ENCODE assay signal across 17 cellular contexts in the genomic region with DNA sequence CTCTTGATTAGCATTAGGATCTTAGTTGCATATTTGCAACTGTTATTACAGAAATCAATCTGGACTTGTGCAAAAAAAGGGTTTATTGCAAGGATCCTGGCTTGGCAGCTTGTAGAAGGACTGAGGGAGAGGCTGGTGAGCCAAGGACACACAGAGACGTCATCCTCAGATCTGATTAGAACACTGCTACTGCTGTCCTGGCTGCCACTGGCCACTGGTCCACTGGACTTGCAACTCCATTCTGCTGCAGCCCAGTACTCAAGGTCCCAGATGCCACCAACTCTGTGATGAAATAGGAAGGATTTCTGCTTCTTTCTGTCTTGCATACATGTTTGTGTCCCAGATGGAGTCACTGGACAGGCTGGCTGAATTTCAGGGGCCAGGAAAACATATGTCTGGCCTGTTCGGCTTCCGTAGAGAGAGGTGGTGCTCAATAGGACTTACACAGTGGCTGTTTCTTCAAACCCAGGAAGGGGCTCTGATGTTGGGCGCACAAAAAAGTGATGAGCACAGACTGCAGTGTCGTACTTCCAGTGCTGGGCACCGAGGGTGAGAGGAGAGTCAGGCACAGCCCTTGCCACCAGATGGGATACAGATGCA.
DNase-seq lines count a peak whose midpoint lies in the region; ATAC-seq and TF ChIP-seq lines count a peak whose summit lies in the region.
"Had no signal": no experiment of that assay in that cellular context is flagged by ENCODE, and none has a peak within 500 bp of the region (broad histone marks: within the 10 kb centered on the region; RNA-seq: fewer than 3 reads in every experiment).

No MANE protein-coding gene starts in this region.

- 86 to 93% methylated on average over 5 to 6 of the region's 6 CpGs for WGBS in endodermal cell (ENCODE audit: insufficient coverage in 1 of 2, insufficient read length in 1 of 2), 2 experiments

- H3K36me3 Mint-ChIP-seq in endodermal cell (ENCODE audit: low read depth), result no peaks in the 10 kb centered on the region
- H3K36me3 Mint-ChIP-seq: CD14-positive monocyte had no signal

- H3K27ac Mint-ChIP-seq in endodermal cell, result no peak overlapping the region

- H3K9me3 Mint-ChIP-seq in endodermal cell, result peaks cover 19% of the 10 kb centered on the region

- no peak overlapping the region for H3K27ac ChIP-seq in endodermal cell (ENCODE audit: low read depth, low read length)
- H3K27ac ChIP-seq: KMS-11 had no signal

- no peak for DNase-seq in left ventricle myocardium superior
- DNase-seq in Right ventricle myocardium inferior (ENCODE audit: missing footprints), result no peak
- peak; percentile 17 for DNase-seq in endodermal cell
- peak; percentile 13 for DNase-seq in mucosa of gallbladder (ENCODE audit: low spot score)
- DNase-seq in hepatic stellate cell (ENCODE audit: low spot score), result no peak
- DNase-seq in NCI-H82 (lab: John Stamatoyannopoulos, UW), result no peak
- DNase-seq: DMS 273 treated with DMSO at 0.1 percent for 48 hours, H7, NCI-H1092, NCI-H146, NCI-H2081 treated with DMSO at 0.1 percent for 48 hours, NCI-H524 had no signal

- H3K9me3 ChIP-seq in endodermal cell (ENCODE audit: control insufficient read depth, low read length), result peaks cover 10% of the 10 kb centered on the region

- no peak overlapping the region for H3K4me3 Mint-ChIP-seq in endodermal cell
- H3K4me3 Mint-ChIP-seq: CD14-positive monocyte had no signal

- no peak overlapping the region for H3K9ac ChIP-seq in endodermal cell (ENCODE audit: extremely low read depth, low read length, poor library complexity, severe bottlenecking)
- H3K9ac ChIP-seq: KMS-11 had no signal

- peaks cover 5% of the 10 kb centered on the region for H3K27me3 ChIP-seq in endodermal cell (ENCODE audit: control insufficient read depth, insufficient read depth, low read length, poor library complexity, severe bottlenecking)

- TF ChIP-seq CTCF in endodermal cell (conservative IDR thresholded peaks at IDR 0.05), result no peak

- intact Hi-C loops in left ventricle myocardium superior (cut with micrococcal nuclease), result no loop called here
- intact Hi-C loops in Right ventricle myocardium inferior (cut with DNase I), result no loop called here

- peaks cover 33% of the 10 kb centered on the region for H3K27me3 Mint-ChIP-seq in endodermal cell (ENCODE audit: insufficient read depth)

- H3K4me1 ChIP-seq in endodermal cell (ENCODE audit: control insufficient read depth, insufficient read depth, low read length), result no peaks in the 10 kb centered on the region

- no peaks in the 10 kb centered on the region for H3K36me3 ChIP-seq in endodermal cell (ENCODE audit: control insufficient read depth, insufficient read depth, low read length)

- ATAC-seq in left ventricle myocardium superior (peak; percentile 41), Right ventricle myocardium inferior (no peak), HG03159 (IDR thresholded peaks at IDR 0.05; ENCODE audit: unreplicated experiment) (no peak)
- ATAC-seq: HepG2, Panc1 had no signal

- no peak overlapping the region for H3K4me3 ChIP-seq in endodermal cell (ENCODE audit: low read length)

- no peaks in the 10 kb centered on the region for H3K4me1 Mint-ChIP-seq in endodermal cell
- H3K4me1 Mint-ChIP-seq: CD14-positive monocyte had no signal

Comparison
In these comparisons a context has a peak if more than half of its experiments do, and no peak if none do; other contexts are left out.
1. DNase-seq: peak in endodermal cell (single experiment) and mucosa of gallbladder (single experiment); none in left ventricle myocardium superior (single experiment), Right ventricle myocardium inferior (single experiment), hepatic stellate cell (single experiment) and NCI-H82 (single experiment).